In genomic region chr1:1307261-1307907, GRCh38 we compare ENCODE assay signal across 8 cellular contexts. TPM values are rescaled to one million over a fixed set of nuclear protein-coding genes. Genes with fewer than 3 reads are reported as not detected.
DNase-seq lines count a peak whose midpoint lies in the region; ATAC-seq, FAIRE-seq and TF ChIP-seq lines count a peak whose summit lies in the region.

No MANE protein-coding gene starts in this region.

- H3K4me3 ChIP-seq in AG04449 (ENCODE audit: low read depth, low read length) (peak overlapping the region; percentile 68), HUES48 (ENCODE audit: low read depth, low read length) (peak overlapping the region; percentile 75), HepG2 (replicated peaks in 1 of 3; ENCODE audit: insufficient read depth in 1 of 3, low read depth in 2 of 3, low read length in 3 of 3) (peak overlapping the region; percentile 77 to 93 (median 91)), tibial nerve (peak overlapping the region; percentile 60 to 94 (median 86))

- peak overlapping the region; percentile 98 for H3K4me2 ChIP-seq in HepG2 (ENCODE audit: low read depth, low read length)

- CTCF ChIA-PET in AG04449 (lab: Yijun Ruan, JAX): interaction anchor here (0.9 kb wide), 1 partner anchor 185 kb away, joined by 3 read pairs; no protein-coding TSS in a partner anchor
- CTCF ChIA-PET in MCF 10A (lab: Yijun Ruan, JAX): interaction anchor here (0.7 to 1.3 kb wide), 3 partner anchors 37 to 184 kb away, joined by 3 to 5 read pairs (median 4); no protein-coding TSS in a partner anchor
- CTCF ChIA-PET in HepG2 (lab: Yijun Ruan, JAX; ENCODE audit: low intra/inter-chr PET ratio, low total read pairs): no interaction called here

- BruUV-seq in MCF 10A (replicated peaks; lab: Mats Ljungman, UMichigan) (no TSS peak), HepG2 (replicated peaks; lab: Mats Ljungman, UMichigan) (no TSS peak)

- TF ChIP-seq CTCF in AG04449 (IDR thresholded peaks at IDR 0.05; ENCODE audit: insufficient read depth, low read length, missing control alignments): no peak
- no peak for TF ChIP-seq CTCF in MCF 10A (IDR thresholded peaks at IDR 0.05; ENCODE audit: unreplicated experiment)
- TF ChIP-seq CTCF in HepG2 (CRISPR knock-in tag; IDR thresholded peaks at IDR 0.05): no peak
- TF ChIP-seq CTCF in tibial nerve (IDR thresholded peaks at IDR 0.05): no peak

- peak overlapping the region; percentile 63 for H3K27ac Mint-ChIP-seq in MCF 10A (ENCODE audit: low read depth, unreplicated experiment)

- H3K36me3 ChIP-seq in HUES48 (ENCODE audit: control insufficient read depth, insufficient read depth, low read length) (peaks cover 25% of the 10 kb centered on the region), HepG2 (replicated peaks in 1 of 2; ENCODE audit: control insufficient read depth in 1 of 2, insufficient read depth in 2 of 2, low read length in 2 of 2) (peaks cover 4 to 15% of the 10 kb centered on the region in 2 experiments; a peak in 1 of 5 replicates), tibial nerve (peaks cover 0 to 29% (median 0%) of the 10 kb centered on the region in 3 donors)

- intact Hi-C loops in MCF 10A (cut with micrococcal nuclease) (no loop called here), HepG2 (cut with micrococcal nuclease; ENCODE audit: unreplicated experiment) (no loop called here)

- H3K9me3 Mint-ChIP-seq in MCF 10A (ENCODE audit: unreplicated experiment): no peaks in the 10 kb centered on the region

- H3K9ac ChIP-seq in HUES48 (ENCODE audit: low read depth, low read length) (peak overlapping the region; percentile 28; the same call in 1 of the 2 replicates), HepG2 (ENCODE audit: insufficient read depth, low read depth, low read length) (peak overlapping the region; percentile 88)

- peaks cover 23% of the 10 kb centered on the region for H3K4me1 Mint-ChIP-seq in MCF 10A (ENCODE audit: insufficient read depth, unreplicated experiment)

- POLR2A ChIA-PET in AG04449 (lab: Yijun Ruan, JAX) (no interaction called here), MCF 10A (lab: Yijun Ruan, JAX) (interaction anchor here (1.1 kb wide), 1 partner anchor 40 kb away, joined by 4 read pairs; no protein-coding TSS in a partner anchor), HepG2 (lab: Yijun Ruan, JAX) (interaction anchor here (0.7 to 0.9 kb wide), 4 partner anchors 34 to 179 kb away, joined by 3 to 4 read pairs (median 3); partner anchors contain the start of gene UBE2J2)

- no peak overlapping the region for H2AFZ ChIP-seq in HepG2 (ENCODE audit: low read length)

- TF ChIP-seq RAD21 in HepG2 (CRISPR knock-in tag; IDR thresholded peaks at IDR 0.05): no peak; the same call in 1 of the 2 replicates

- H3K36me3 Mint-ChIP-seq in MCF 10A (ENCODE audit: insufficient read depth, unreplicated experiment): peaks cover 31% of the 10 kb centered on the region

- no peak for FAIRE-seq in HepG2 (lab: Jason Lieb, UNC)

- no peaks in the 10 kb centered on the region; the same call in 1 of the 2 replicates for H4K20me1 ChIP-seq in HepG2 (ENCODE audit: insufficient read depth, low read length)

- no peak for TF ChIP-seq EP300 in HepG2 (IDR thresholded peaks at IDR 0.05; ENCODE audit: low read depth in 2 of 2, low read length in 2 of 2)
- no peak for TF ChIP-seq EP300 in HepG2 (CRISPR knock-in tag; IDR thresholded peaks at IDR 0.05; ENCODE audit: borderline replicate concordance)
- no peak for TF ChIP-seq EP300 in tibial nerve (IDR thresholded peaks at IDR 0.05)

- H3K4me1 ChIP-seq in HUES48 (ENCODE audit: control insufficient read depth, insufficient read depth, low read length) (peaks cover 38% of the 10 kb centered on the region), HepG2 (ENCODE audit: insufficient read depth, low read length) (peaks cover 37% of the 10 kb centered on the region), tibial nerve (peaks cover 8 to 60% (median 47%) of the 10 kb centered on the region in 4 donors)

- 0% methylated on average over 5 of the region's 79 CpGs for WGBS in HepG2 (ENCODE audit: low lambda C conversion rate)
- 0 to 1% methylated on average over 17 to 41 of the region's 79 CpGs for WGBS in tibial nerve, 2 donors

- peak overlapping the region; percentile 81 for H3K4me3 Mint-ChIP-seq in MCF 10A (ENCODE audit: unreplicated experiment)

- in situ Hi-C loops in HepG2 (cut with HindIII; ENCODE audit: extremely low pct_ligation_motif_present, low pct_unique_long_range_greater_than_20kb): no loop called here

- H3K9me3 ChIP-seq in HUES48 (ENCODE audit: control insufficient read depth, insufficient read depth, low read length) (no peaks in the 10 kb centered on the region), HepG2 (ENCODE audit: low read length) (no peaks in the 10 kb centered on the region), tibial nerve (no peaks in the 10 kb centered on the region)

- ATAC-seq in GM19035 (IDR thresholded peaks at IDR 0.05; ENCODE audit: unreplicated experiment) (peak; percentile 8), HepG2 (no peak)

- H3K27ac ChIP-seq in HUES48 (ENCODE audit: low read depth, low read length) (peak overlapping the region; percentile 40), HepG2 (ENCODE audit: extremely low read length, insufficient read depth, low read length) (peak overlapping the region; percentile 79), tibial nerve (peak overlapping the region; percentile 84 to 98 (median 88))

- H3K27me3 Mint-ChIP-seq in MCF 10A (ENCODE audit: insufficient read depth, unreplicated experiment): no peaks in the 10 kb centered on the region

- TF ChIP-seq POLR2A in HepG2 (IDR thresholded peaks at IDR 0.05; ENCODE audit: insufficient read depth in 1 of 2, low read depth in 2 of 2, low read length in 2 of 2) (no peak), tibial nerve (IDR thresholded peaks at IDR 0.05) (no peak)

- H3K79me2 ChIP-seq in HepG2 (ENCODE audit: insufficient read depth, low read length): peaks cover 15% of the 10 kb centered on the region

- H3K27me3 ChIP-seq in HUES48 (ENCODE audit: control insufficient read depth, insufficient read depth, low read length) (no peaks in the 10 kb centered on the region; the same call in 1 of the 2 replicates), HepG2 (ENCODE audit: control insufficient read depth in 1 of 2, insufficient read depth in 2 of 2, low read length in 2 of 2) (no peaks in the 10 kb centered on the region), tibial nerve (no peaks in the 10 kb centered on the region)

- DNase-seq in AG04449 (ENCODE audit: low read depth, low spot score) (no peak), MCF 10A (ENCODE audit: unreplicated experiment) (no peak), HepG2 (ENCODE audit: low spot score) (no peak), tibial nerve (ENCODE audit: low spot score in 2 of 2) (no peak), NCI-H1105 treated with DMSO at 0.1 percent for 48 hours (lab: John Stamatoyannopoulos, UW) (no peak), middle frontal gyrus (ENCODE audit: extremely low spot score, low spot score) (no peak)

RNA-seq across cellular contexts. Expression of gene ACAP3, which starts 0.3 kb away (rescaled TPM):
- 31.5 and 33.5 TPM in 2 replicates for total RNA-seq in MCF 10A (2022)
- total RNA-seq in HepG2 (2016; rRNA removed; fragmentation: Illumina TruSeq; extraction: Trizol): 16.4 and 29.4 TPM in 2 replicates
- total RNA-seq in HepG2 (2016; cell fraction: cytosol; rRNA removed; fragmentation: Illumina TruSeq; extraction: Trizol; ENCODE audit: low read depth): 10.4 and 10.9 TPM in 2 replicates
- 13.5 and 33.2 TPM in 2 replicates for total RNA-seq in HepG2 (2016; cell fraction: insoluble cytoplasmic fraction; rRNA removed; fragmentation: Illumina TruSeq; extraction: Trizol)
- total RNA-seq in HepG2 (2016; cell fraction: membrane; rRNA removed; fragmentation: Illumina TruSeq; extraction: Trizol): 10.5 and 11.3 TPM in 2 replicates
- total RNA-seq in HepG2 (2016; cell fraction: nucleus; rRNA removed; fragmentation: Illumina TruSeq; extraction: Trizol): 35.1 and 37.0 TPM in 2 replicates
- polyA plus RNA-seq in HepG2 (2011; rRNA removed): 50.8 and 56.3 TPM in 2 replicates
- 13.0 and 18.3 TPM in 2 replicates for polyA plus RNA-seq in HepG2 (2011; cell fraction: cytosol; rRNA removed)
- polyA plus RNA-seq in HepG2 (2011; cell fraction: nucleus; rRNA removed): 917 and 1,082 TPM in 2 replicates
- polyA plus RNA-seq in HepG2 (2012): 32.6 and 50.5 TPM in 2 replicates
- polyA plus RNA-seq in HepG2 (2016; cell fraction: cytosol; fragmentation: Illumina TruSeq; extraction: Trizol; ENCODE audit: low read depth): 2.3 and 2.4 TPM in 2 replicates
- polyA plus RNA-seq in HepG2 (2016; cell fraction: insoluble cytoplasmic fraction; fragmentation: Illumina TruSeq; extraction: Trizol; ENCODE audit: low read depth): 11.7 and 14.4 TPM in 2 replicates
- polyA plus RNA-seq in HepG2 (2016; cell fraction: membrane; fragmentation: Illumina TruSeq; extraction: Trizol; ENCODE audit: low read depth): 6.7 and 8.0 TPM in 2 replicates
- polyA plus RNA-seq in HepG2 (2016; cell fraction: nucleus; fragmentation: Illumina TruSeq; extraction: Trizol; ENCODE audit: insufficient read depth, low read depth): 144 and 162 TPM in 2 replicates
- 19.2 and 70.6 TPM in 2 replicates for polyA minus RNA-seq in HepG2 (2011; rRNA and poly(A)+ RNA removed; ENCODE audit: low replicate concordance)
- 16.2 and 18.0 TPM in 2 replicates for polyA minus RNA-seq in HepG2 (2011; cell fraction: cytosol; rRNA and poly(A)+ RNA removed)
- 47.0 and 52.1 TPM in 2 replicates for polyA minus RNA-seq in HepG2 (2011; cell fraction: nucleus; rRNA and poly(A)+ RNA removed)
- 100 to 1,000 TPM in 1 of 4 donors, 10 to 100 TPM in 3; 34.3 to 125 (median 69.6) TPM for total RNA-seq in tibial nerve

RNA-seq across cellular contexts. Expression of gene PUSL1, which starts 1.0 kb away (rescaled TPM):
- 15.9 and 27.4 TPM in 2 replicates for total RNA-seq in MCF 10A (2022)
- 21.7 and 22.2 TPM in 2 replicates for total RNA-seq in HepG2 (2016; rRNA removed; fragmentation: Illumina TruSeq; extraction: Trizol)
- total RNA-seq in HepG2 (2016; cell fraction: cytosol; rRNA removed; fragmentation: Illumina TruSeq; extraction: Trizol; ENCODE audit: low read depth): 24.8 and 28.1 TPM in 2 replicates
- 20.1 and 22.6 TPM in 2 replicates for total RNA-seq in HepG2 (2016; cell fraction: insoluble cytoplasmic fraction; rRNA removed; fragmentation: Illumina TruSeq; extraction: Trizol)
- total RNA-seq in HepG2 (2016; cell fraction: membrane; rRNA removed; fragmentation: Illumina TruSeq; extraction: Trizol): 31.7 and 36.4 TPM in 2 replicates
- total RNA-seq in HepG2 (2016; cell fraction: nucleus; rRNA removed; fragmentation: Illumina TruSeq; extraction: Trizol): 11.4 and 12.3 TPM in 2 replicates
- 8.3 and 9.8 TPM in 2 replicates for polyA plus RNA-seq in HepG2 (2011; rRNA removed)
- 7.8 and 16.6 TPM in 2 replicates for polyA plus RNA-seq in HepG2 (2011; cell fraction: cytosol; rRNA removed)
- 25.8 and 26.1 TPM in 2 replicates for polyA plus RNA-seq in HepG2 (2011; cell fraction: nucleus; rRNA removed)
- 3.8 and 6.3 TPM in 2 replicates for polyA plus RNA-seq in HepG2 (2012)
- 31.1 and 33.4 TPM in 2 replicates for polyA plus RNA-seq in HepG2 (2016; cell fraction: cytosol; fragmentation: Illumina TruSeq; extraction: Trizol; ENCODE audit: low read depth)
- polyA plus RNA-seq in HepG2 (2016; cell fraction: insoluble cytoplasmic fraction; fragmentation: Illumina TruSeq; extraction: Trizol; ENCODE audit: low read depth): 23.1 and 24.5 TPM in 2 replicates
- 29.1 and 32.2 TPM in 2 replicates for polyA plus RNA-seq in HepG2 (2016; cell fraction: membrane; fragmentation: Illumina TruSeq; extraction: Trizol; ENCODE audit: low read depth)
- polyA plus RNA-seq in HepG2 (2016; cell fraction: nucleus; fragmentation: Illumina TruSeq; extraction: Trizol; ENCODE audit: insufficient read depth, low read depth): 20.2 and 22.1 TPM in 2 replicates
- polyA minus RNA-seq in HepG2 (2011; rRNA and poly(A)+ RNA removed; ENCODE audit: low replicate concordance): 13.5 and 21.4 TPM in 2 replicates
- polyA minus RNA-seq in HepG2 (2011; cell fraction: cytosol; rRNA and poly(A)+ RNA removed): 5.6 and 5.9 TPM in 2 replicates
- polyA minus RNA-seq in HepG2 (2011; cell fraction: nucleus; rRNA and poly(A)+ RNA removed): 6.5 and 9.0 TPM in 2 replicates
- 10 to 100 TPM; 17.5 to 22.2 (median 19.7) TPM for total RNA-seq in tibial nerve

RNA-seq across cellular contexts. Expression of gene INTS11, which starts 17.1 kb away (rescaled TPM):
- total RNA-seq in MCF 10A (2022): 122 and 129 TPM in 2 replicates
- total RNA-seq in HepG2 (2016; rRNA removed; fragmentation: Illumina TruSeq; extraction: Trizol): 46.4 and 52.8 TPM in 2 replicates
- total RNA-seq in HepG2 (2016; cell fraction: cytosol; rRNA removed; fragmentation: Illumina TruSeq; extraction: Trizol; ENCODE audit: low read depth): 23.1 and 23.4 TPM in 2 replicates
- 37.6 and 53.6 TPM in 2 replicates for total RNA-seq in HepG2 (2016; cell fraction: insoluble cytoplasmic fraction; rRNA removed; fragmentation: Illumina TruSeq; extraction: Trizol)
- total RNA-seq in HepG2 (2016; cell fraction: membrane; rRNA removed; fragmentation: Illumina TruSeq; extraction: Trizol): 22.1 and 22.9 TPM in 2 replicates
- 43.7 and 54.4 TPM in 2 replicates for total RNA-seq in HepG2 (2016; cell fraction: nucleus; rRNA removed; fragmentation: Illumina TruSeq; extraction: Trizol)
- 94.8 and 104 TPM in 2 replicates for polyA plus RNA-seq in HepG2 (2011; rRNA removed)
- 80.0 and 107 TPM in 2 replicates for polyA plus RNA-seq in HepG2 (2011; cell fraction: cytosol; rRNA removed)
- 412 and 553 TPM in 2 replicates for polyA plus RNA-seq in HepG2 (2011; cell fraction: nucleus; rRNA removed)
- 69.0 and 86.1 TPM in 2 replicates for polyA plus RNA-seq in HepG2 (2012)
- 11.0 and 11.1 TPM in 2 replicates for polyA plus RNA-seq in HepG2 (2016; cell fraction: cytosol; fragmentation: Illumina TruSeq; extraction: Trizol; ENCODE audit: low read depth)
- polyA plus RNA-seq in HepG2 (2016; cell fraction: insoluble cytoplasmic fraction; fragmentation: Illumina TruSeq; extraction: Trizol; ENCODE audit: low read depth): 38.3 and 53.4 TPM in 2 replicates
- 14.8 and 15.0 TPM in 2 replicates for polyA plus RNA-seq in HepG2 (2016; cell fraction: membrane; fragmentation: Illumina TruSeq; extraction: Trizol; ENCODE audit: low read depth)
- polyA plus RNA-seq in HepG2 (2016; cell fraction: nucleus; fragmentation: Illumina TruSeq; extraction: Trizol; ENCODE audit: insufficient read depth, low read depth): 173 and 181 TPM in 2 replicates
- 120 and 176 TPM in 2 replicates for polyA minus RNA-seq in HepG2 (2011; rRNA and poly(A)+ RNA removed; ENCODE audit: low replicate concordance)
- polyA minus RNA-seq in HepG2 (2011; cell fraction: cytosol; rRNA and poly(A)+ RNA removed): 37.5 and 38.1 TPM in 2 replicates
- polyA minus RNA-seq in HepG2 (2011; cell fraction: nucleus; rRNA and poly(A)+ RNA removed): 64.4 and 69.0 TPM in 2 replicates
- 100 to 1,000 TPM; 118 to 241 (median 157) TPM for total RNA-seq in tibial nerve

RNA-seq across cellular contexts. Expression of gene CPTP, which starts 17.2 kb away (rescaled TPM):
- 19.3 and 21.0 TPM in 2 replicates for total RNA-seq in MCF 10A (2022)
- 7.2 and 9.3 TPM in 2 replicates for total RNA-seq in HepG2 (2016; rRNA removed; fragmentation: Illumina TruSeq; extraction: Trizol)
- 6.9 and 8.7 TPM in 2 replicates for total RNA-seq in HepG2 (2016; cell fraction: cytosol; rRNA removed; fragmentation: Illumina TruSeq; extraction: Trizol; ENCODE audit: low read depth)
- total RNA-seq in HepG2 (2016; cell fraction: insoluble cytoplasmic fraction; rRNA removed; fragmentation: Illumina TruSeq; extraction: Trizol): 6.2 and 9.8 TPM in 2 replicates
- total RNA-seq in HepG2 (2016; cell fraction: membrane; rRNA removed; fragmentation: Illumina TruSeq; extraction: Trizol): 15.1 and 19.3 TPM in 2 replicates
- 7.2 and 8.0 TPM in 2 replicates for total RNA-seq in HepG2 (2016; cell fraction: nucleus; rRNA removed; fragmentation: Illumina TruSeq; extraction: Trizol)
- polyA plus RNA-seq in HepG2 (2011; rRNA removed): 5.5 and 8.0 TPM in 2 replicates
- polyA plus RNA-seq in HepG2 (2011; cell fraction: cytosol; rRNA removed): 7.7 and 13.2 TPM in 2 replicates
- 11.5 and 12.6 TPM in 2 replicates for polyA plus RNA-seq in HepG2 (2011; cell fraction: nucleus; rRNA removed)
- polyA plus RNA-seq in HepG2 (2012): 7.1 and 9.6 TPM in 2 replicates
- polyA plus RNA-seq in HepG2 (2016; cell fraction: cytosol; fragmentation: Illumina TruSeq; extraction: Trizol; ENCODE audit: low read depth): 12.5 and 15.0 TPM in 2 replicates
- 13.9 and 15.2 TPM in 2 replicates for polyA plus RNA-seq in HepG2 (2016; cell fraction: insoluble cytoplasmic fraction; fragmentation: Illumina TruSeq; extraction: Trizol; ENCODE audit: low read depth)
- 23.5 and 26.0 TPM in 2 replicates for polyA plus RNA-seq in HepG2 (2016; cell fraction: membrane; fragmentation: Illumina TruSeq; extraction: Trizol; ENCODE audit: low read depth)
- 16.7 and 16.9 TPM in 2 replicates for polyA plus RNA-seq in HepG2 (2016; cell fraction: nucleus; fragmentation: Illumina TruSeq; extraction: Trizol; ENCODE audit: insufficient read depth, low read depth)
- 9.3 and 18.2 TPM in 2 replicates for polyA minus RNA-seq in HepG2 (2011; rRNA and poly(A)+ RNA removed; ENCODE audit: low replicate concordance)
- polyA minus RNA-seq in HepG2 (2011; cell fraction: cytosol; rRNA and poly(A)+ RNA removed): 13.4 and 15.4 TPM in 2 replicates
- polyA minus RNA-seq in HepG2 (2011; cell fraction: nucleus; rRNA and poly(A)+ RNA removed): 9.8 and 11.6 TPM in 2 replicates
- 10 to 100 TPM; 12.0 to 24.9 (median 18.8) TPM for total RNA-seq in tibial nerve

RNA-seq across cellular contexts. Expression of gene TAS1R3, which starts 23.7 kb away (rescaled TPM):
- total RNA-seq in MCF 10A (2022) (0.17 TPM in 1 of 2 replicates, not detected in the other), HepG2 (2016; rRNA removed; fragmentation: Illumina TruSeq; extraction: Trizol) (0.15 TPM in 1 of 2 replicates, not detected in the other), tibial nerve (1 to 10 TPM in 1 of 4 donors, under 1 TPM in 3; 0.21 to 1.2 (median 0.63) TPM)
- total RNA-seq in HepG2 (2016; cell fraction: cytosol; rRNA removed; fragmentation: Illumina TruSeq; extraction: Trizol; ENCODE audit: low read depth): not detected in 2 replicates
- total RNA-seq in HepG2 (2016; cell fraction: insoluble cytoplasmic fraction; rRNA removed; fragmentation: Illumina TruSeq; extraction: Trizol): 0.13 TPM in 1 of 2 replicates, not detected in the other
- not detected in 2 replicates for total RNA-seq in HepG2 (2016; cell fraction: membrane; rRNA removed; fragmentation: Illumina TruSeq; extraction: Trizol)
- 0.12 and 0.25 TPM in 2 replicates for total RNA-seq in HepG2 (2016; cell fraction: nucleus; rRNA removed; fragmentation: Illumina TruSeq; extraction: Trizol)
- 0.13 and 0.20 TPM in 2 replicates for polyA plus RNA-seq in HepG2 (2011; rRNA removed)
- 0.13 and 0.21 TPM in 2 replicates for polyA plus RNA-seq in HepG2 (2011; cell fraction: cytosol; rRNA removed)
- 1.5 and 2.4 TPM in 2 replicates for polyA plus RNA-seq in HepG2 (2011; cell fraction: nucleus; rRNA removed)
- 0.17 TPM in 2 replicates for polyA plus RNA-seq in HepG2 (2012)
- polyA plus RNA-seq in HepG2 (2016; cell fraction: cytosol; fragmentation: Illumina TruSeq; extraction: Trizol; ENCODE audit: low read depth): not detected in 2 replicates
- polyA plus RNA-seq in HepG2 (2016; cell fraction: insoluble cytoplasmic fraction; fragmentation: Illumina TruSeq; extraction: Trizol; ENCODE audit: low read depth): not detected in 2 replicates
- 0.07 TPM in 1 of 2 replicates, not detected in the other for polyA plus RNA-seq in HepG2 (2016; cell fraction: membrane; fragmentation: Illumina TruSeq; extraction: Trizol; ENCODE audit: low read depth)
- 0.25 and 0.30 TPM in 2 replicates for polyA plus RNA-seq in HepG2 (2016; cell fraction: nucleus; fragmentation: Illumina TruSeq; extraction: Trizol; ENCODE audit: insufficient read depth, low read depth)
- 1.2 TPM in 2 replicates for polyA minus RNA-seq in HepG2 (2011; rRNA and poly(A)+ RNA removed; ENCODE audit: low replicate concordance)
- polyA minus RNA-seq in HepG2 (2011; cell fraction: cytosol; rRNA and poly(A)+ RNA removed): 0.20 and 0.26 TPM in 2 replicates
- polyA minus RNA-seq in HepG2 (2011; cell fraction: nucleus; rRNA and poly(A)+ RNA removed): 0.64 and 0.75 TPM in 2 replicates
